18 cellular contexts compared by ENCODE assay signal in the genomic region with DNA sequence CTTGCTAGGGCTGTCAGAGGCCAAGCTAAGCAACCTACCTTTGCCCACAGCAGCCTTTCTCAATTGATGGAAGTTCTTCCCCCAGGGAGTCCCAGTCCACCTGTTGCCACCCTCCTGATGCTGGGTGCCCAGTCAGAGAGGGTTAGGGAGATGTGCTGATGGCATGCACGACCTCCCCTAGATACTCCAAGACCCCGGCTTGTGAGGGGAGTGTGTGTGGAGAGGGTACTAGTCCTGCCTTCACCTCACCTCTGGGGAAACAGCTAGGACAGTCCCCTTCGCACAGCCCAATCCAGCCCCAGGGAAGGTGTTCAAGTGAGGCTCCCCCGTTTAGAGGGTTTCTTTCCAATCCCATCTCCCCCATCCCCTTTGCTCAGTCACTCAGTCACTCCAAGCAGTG. TPM values are rescaled to one million over a fixed set of nuclear protein-coding genes. Genes with fewer than 3 reads are reported as not detected.
"Had no signal": no experiment of that assay in that cellular context is flagged by ENCODE, and none has a peak within 500 bp of the region (broad histone marks: within the 10 kb centered on the region; RNA-seq: fewer than 3 reads in every experiment).

No MANE protein-coding gene starts in this region.

- H3K27ac ChIP-seq: colonic mucosa, esophagus muscularis mucosa, tibial artery had no signal

- DNase-seq: activated CD4-positive, alpha-beta T cell treated with anti-CD3 and anti-CD28 coated beads, Interleukin-2, amount 10 ng/mL, durations not matched to agents 24 days and 14 days; activated CD8-positive, alpha-beta T cell treated with anti-CD3 and anti-CD28 coated beads for 36 hours; amygdala; caudate nucleus; colonic mucosa; kidney glomerular epithelial cell; naive thymus-derived CD8-positive, alpha-beta T cell; nucleus accumbens; stimulated activated CD4-positive, alpha-beta T cell treated with anti-CD3 and anti-CD28 coated beads, Interleukin-1b, Interleukin-23, amount 100 ng/mL, for 48 hours; stimulated activated CD8-positive, alpha-beta memory T cell treated with anti-CD3 and anti-CD28 coated beads, Interleukin-4, amount 100 ng/mL, for 48 hours; stimulated activated naive CD4-positive, alpha-beta T cell; substantia nigra; T1000 had no signal

- H3K36me3 ChIP-seq: colonic mucosa, esophagus muscularis mucosa, gastroesophageal sphincter, heart left ventricle, tibial artery had no signal

- H3K4me1 ChIP-seq: colonic mucosa had no signal

- ATAC-seq: activated CD8-positive, alpha-beta T cell treated with anti-CD3 and anti-CD28 coated beads for 36 hours; gastroesophageal sphincter; heart left ventricle; naive thymus-derived CD8-positive, alpha-beta T cell had no signal

- H3K9me3 ChIP-seq: colonic mucosa, esophagus muscularis mucosa, gastroesophageal sphincter, heart left ventricle, tibial artery had no signal

- H3K4me3 ChIP-seq: colonic mucosa had no signal

RNA-seq across cellular contexts. Expression of a gene that starts 1.3 kb away (rescaled TPM):
- total RNA-seq: naive thymus-derived CD8-positive, alpha-beta T cell; T-helper 1 cell treated with Interleukin-12 subunit alpha and Interleukin-12 subunit beta and Interleukin-4 antibody, amounts not matched to agents 30 ng/mL and 1 ng/mL, for 36 hours had no signal
